15 cellular contexts compared by ENCODE assay signal in genomic region chr2:60934153-60934722, GRCh38.
A peak's percentile ranks its signal among the peaks of the same experiment; 100 is the strongest.
DNase-seq lines count a peak whose midpoint lies in the region; ATAC-seq and TF ChIP-seq lines count a peak whose summit lies in the region.
"Had no signal": no experiment of that assay in that cellular context is flagged by ENCODE, and none has a peak within 500 bp of the region (broad histone marks: within the 10 kb centered on the region; RNA-seq: fewer than 3 reads in every experiment).

No MANE protein-coding gene starts in this region.

- H3K4me3 ChIP-seq in BLaER1 treated with 17β-estradiol and CSF1 and Interleukin-3, amounts not matched to agents 10 nM and 100 nM = no peak overlapping the region
- H3K4me3 ChIP-seq in foreskin fibroblast (ENCODE audit: low read depth in 1 of 2, low read length in 2 of 2) (no peak overlapping the region), neutrophil (ENCODE audit: low read depth in 1 of 2, low read length in 1 of 2) (no peak overlapping the region)
- H3K4me3 ChIP-seq: neural progenitor cell, tibial nerve had no signal

- DNase-seq in NCI-H524 (lab: John Stamatoyannopoulos, UW) = peak; percentile 84 to 96
- DNase-seq in foreskin fibroblast = peak; percentile 1 to 7
- DNase-seq in GM10248 (ENCODE audit: extremely low spot score) = no peak
- no peak for DNase-seq in NCI-H187 (lab: John Stamatoyannopoulos, UW)
- no peak for DNase-seq in NK-92 treated with Interleukin-12 subunit alpha and Interleukin-12 subunit beta, amount 100 ng/mL, for 24 hours (lab: John Stamatoyannopoulos, UW)
- DNase-seq: aorta, left colon, NCI-H1092, PC-3, SW 1271 had no signal

- H4K20me1 ChIP-seq in BLaER1 treated with 17β-estradiol and CSF1 and Interleukin-3, amounts not matched to agents 10 nM and 100 nM = peaks cover 0 to 37% (median 0%) of the 10 kb centered on the region in 11 experiments; a peak in 3 of 22 replicates

- peaks cover 0 to 47% (median 12%) of the 10 kb centered on the region in 10 experiments; a peak in 14 of 20 replicates for H3K4me1 ChIP-seq in BLaER1 treated with 17β-estradiol and CSF1 and Interleukin-3, amounts not matched to agents 10 nM and 100 nM
- peaks cover 48 to 54% of the 10 kb centered on the region in 2 experiments for H3K4me1 ChIP-seq in neutrophil (ENCODE audit: control insufficient read depth in 1 of 2, insufficient read depth in 1 of 2, low read depth in 1 of 2, low read length in 1 of 2)
- H3K4me1 ChIP-seq: neural progenitor cell had no signal

- CTCF ChIA-PET in GM10248 (lab: Yijun Ruan, JAX) = interaction anchor here (0.6 to 1.6 kb wide), 5 partner anchors 11 to 121 kb away, joined by 3 to 4 read pairs (median 3); no protein-coding TSS in a partner anchor

- peak overlapping the region in 7 of 11 experiments; percentile 9 to 54 (median 35); a peak in 13 of 22 replicates for H3K4me2 ChIP-seq in BLaER1 treated with 17β-estradiol and CSF1 and Interleukin-3, amounts not matched to agents 10 nM and 100 nM
- H3K4me2 ChIP-seq: neural progenitor cell had no signal

- H3K36me3 ChIP-seq in BLaER1 treated with 17β-estradiol and CSF1 and Interleukin-3, amounts not matched to agents 10 nM and 100 nM = peaks cover 15 to 75% (median 30%) of the 10 kb centered on the region in 11 experiments; a peak in 20 of 22 replicates
- no peaks in the 10 kb centered on the region for H3K36me3 ChIP-seq in neutrophil
- H3K36me3 ChIP-seq: neural progenitor cell had no signal

- no peak for TF ChIP-seq CTCF in foreskin fibroblast (IDR thresholded peaks at IDR 0.05; ENCODE audit: low read depth, low read length)
- TF ChIP-seq CTCF in neutrophil (IDR thresholded peaks at IDR 0.05) = no peak
- no peak for TF ChIP-seq CTCF in GM10248 (IDR thresholded peaks at IDR 0.05; ENCODE audit: control extremely low read depth, extremely low read depth, low read depth, missing control alignments)

- no peaks in the 10 kb centered on the region for H3K27me3 ChIP-seq in BLaER1 treated with 17β-estradiol and CSF1 and Interleukin-3, amounts not matched to agents 10 nM and 100 nM
- H3K27me3 ChIP-seq in neutrophil = no peaks in the 10 kb centered on the region
- H3K27me3 ChIP-seq: neural progenitor cell, tibial nerve had no signal

- POLR2A ChIA-PET in GM10248 (lab: Yijun Ruan, JAX) = no interaction called here

- no peak for ATAC-seq in HG02623 (IDR thresholded peaks at IDR 0.05; ENCODE audit: unreplicated experiment)
- ATAC-seq: left colon, PC-3 had no signal

- H3K9me3 ChIP-seq in BLaER1 treated with 17β-estradiol and CSF1 and Interleukin-3, amounts not matched to agents 10 nM and 100 nM (replicated peaks in 1 of 11) = peaks cover 0 to 7% (median 0%) of the 10 kb centered on the region in 11 experiments; a peak in 1 of 22 replicates
- no peaks in the 10 kb centered on the region for H3K9me3 ChIP-seq in neutrophil
- H3K9me3 ChIP-seq: tibial nerve had no signal

- H3K9ac ChIP-seq in BLaER1 treated with 17β-estradiol and CSF1 and Interleukin-3, amounts not matched to agents 10 nM and 100 nM = no peak overlapping the region
- H3K9ac ChIP-seq: neural progenitor cell had no signal

- H3K27ac ChIP-seq in BLaER1 treated with 17β-estradiol and CSF1 and Interleukin-3, amounts not matched to agents 10 nM and 100 nM = peak overlapping the region in 1 of 11 experiments; percentile 22; a peak in 1 of 22 replicates
- peak overlapping the region; percentile 52 for H3K27ac ChIP-seq in neutrophil
- H3K27ac ChIP-seq: neural progenitor cell had no signal

Comparison
In these comparisons a context has a peak if more than half of its experiments do, and no peak if none do; other contexts are left out.
1. DNase-seq: peak in NCI-H524 (2 of 2) and foreskin fibroblast (2 of 2); none in GM10248 (single experiment), NCI-H187 (0 of 2) and NK-92 treated with Interleukin-12 subunit alpha and Interleukin-12 subunit beta, amount 100 ng/mL, for 24 hours (single experiment).